In genomic region chr5:31361906-31362900, GRCh38 we compare ENCODE assay signal across 23 cellular contexts.
A peak's percentile ranks its signal among the peaks of the same experiment; 100 is the strongest.
DNase-seq lines count a peak whose midpoint lies in the region; ATAC-seq, FAIRE-seq and TF ChIP-seq lines count a peak whose summit lies in the region.
"Had no signal": no experiment of that assay in that cellular context is flagged by ENCODE, and none has a peak within 500 bp of the region (broad histone marks: within the 10 kb centered on the region; RNA-seq: fewer than 3 reads in every experiment).

No MANE protein-coding gene starts in this region.

- ATAC-seq in GM18870 (IDR thresholded peaks at IDR 0.05; ENCODE audit: unreplicated experiment), result no peak
- ATAC-seq: CD8-positive, alpha-beta T cell; naive thymus-derived CD4-positive, alpha-beta T cell; upper lobe of right lung had no signal

- peaks cover 1% of the 10 kb centered on the region for H3K9me3 Mint-ChIP-seq in astrocyte (ENCODE audit: unreplicated experiment)
- H3K9me3 Mint-ChIP-seq: CD8-positive, alpha-beta T cell had no signal

- H2AFZ ChIP-seq in astrocyte (ENCODE audit: low read depth, low read length), result peak overlapping the region; percentile 21

- FAIRE-seq in HTR-8/SVneo (lab: Jason Lieb, UNC) (peak; percentile 20), astrocyte (lab: Jason Lieb, UNC) (peak; percentile 17)
- FAIRE-seq: A204.1, frontal cortex had no signal

- no peaks in the 10 kb centered on the region for H3K36me3 Mint-ChIP-seq in astrocyte (ENCODE audit: low read depth, unreplicated experiment)
- H3K36me3 Mint-ChIP-seq: CD8-positive, alpha-beta T cell had no signal

- peaks cover 36% of the 10 kb centered on the region for H3K4me1 ChIP-seq in astrocyte (ENCODE audit: insufficient read depth, low read length)
- H3K4me1 ChIP-seq: prostate gland, SJSA1, upper lobe of right lung had no signal

- H3K9me3 ChIP-seq in astrocyte (ENCODE audit: insufficient read depth, low read depth, low read length), result no peaks in the 10 kb centered on the region
- H3K9me3 ChIP-seq: prostate gland, SJSA1, upper lobe of right lung had no signal

- TF ChIP-seq CTCF in AG04449 (IDR thresholded peaks at IDR 0.05; ENCODE audit: insufficient read depth, low read length, missing control alignments) (no peak), astrocyte (IDR thresholded peaks at IDR 0.05; ENCODE audit: insufficient read depth, low read depth, low read length) (no peak)

- H3K79me2 ChIP-seq in astrocyte (ENCODE audit: insufficient read depth, low read length), result no peaks in the 10 kb centered on the region

- no peaks in the 10 kb centered on the region for H4K20me1 ChIP-seq in astrocyte (ENCODE audit: insufficient read depth, low read length)

- H3K4me2 ChIP-seq in astrocyte (ENCODE audit: low read length), result peak overlapping the region; percentile 1

- H3K4me1 Mint-ChIP-seq in astrocyte (ENCODE audit: low read depth, unreplicated experiment), result peaks cover 10% of the 10 kb centered on the region
- H3K4me1 Mint-ChIP-seq: naive thymus-derived CD4-positive, alpha-beta T cell had no signal

- no peak overlapping the region for H3K4me3 Mint-ChIP-seq in astrocyte (ENCODE audit: unreplicated experiment)
- H3K4me3 Mint-ChIP-seq: activated naive CD4-positive, alpha-beta T cell treated with anti-CD3 and anti-CD28 coated beads for 36 hours; CD8-positive, alpha-beta T cell; naive thymus-derived CD4-positive, alpha-beta T cell had no signal

- H3K4me3 ChIP-seq in AG04449 (ENCODE audit: low read depth, low read length), result no peak overlapping the region
- no peak overlapping the region for H3K4me3 ChIP-seq in astrocyte (ENCODE audit: insufficient read depth, low read depth, low read length)
- H3K4me3 ChIP-seq: cardiac muscle cell, prostate gland, SJSA1, upper lobe of right lung had no signal

- peak overlapping the region; percentile 59 for H3K27ac ChIP-seq in astrocyte (ENCODE audit: low read depth, low read length)
- H3K27ac ChIP-seq: cardiac muscle cell, prostate gland, SJSA1, upper lobe of right lung had no signal

- H3K27me3 Mint-ChIP-seq in astrocyte (ENCODE audit: low read depth, unreplicated experiment), result no peaks in the 10 kb centered on the region

- H3K9ac ChIP-seq in astrocyte (ENCODE audit: low read length), result no peak overlapping the region

- CTCF ChIA-PET in AG04449 (lab: Yijun Ruan, JAX), result interaction anchor here (1.2 to 1.8 kb wide), 2 partner anchors 11 to 13 kb away, joined by 3 to 4 read pairs; no protein-coding TSS in a partner anchor

- POLR2A ChIA-PET in AG04449 (lab: Yijun Ruan, JAX), result no interaction called here

- no peaks in the 10 kb centered on the region for H3K36me3 ChIP-seq in astrocyte (ENCODE audit: insufficient read depth, low read length)
- H3K36me3 ChIP-seq: cardiac muscle cell, prostate gland, SJSA1, upper lobe of right lung had no signal

- DNase-seq in AG04449 (ENCODE audit: low read depth, low spot score) (peak; percentile 52), HTR-8/SVneo (ENCODE audit: insufficient read length, low spot score) (no peak), astrocyte (ENCODE audit: low read depth) (peak; percentile 59), glomerular visceral epithelial cell (ENCODE audit: extremely low spot score) (peak; percentile 24), amygdala (lab: John Stamatoyannopoulos, UW) (no peak), NCI-H2107 treated with DMSO at 0.1 percent for 48 hours (lab: John Stamatoyannopoulos, UW; ENCODE audit: unreplicated experiment) (no peak), SKM-1 (lab: John Stamatoyannopoulos, UW; ENCODE audit: unreplicated experiment) (no peak)
- DNase-seq: activated CD4-positive, alpha-beta T cell treated with anti-CD3 and anti-CD28 coated beads for 4 hours; activated naive CD4-positive, alpha-beta T cell treated with anti-CD3 and anti-CD28 coated beads for 36 hours; CD8-positive, alpha-beta T cell; effector memory CD4-positive, alpha-beta T cell; naive thymus-derived CD4-positive, alpha-beta T cell; NCI-H2081; NCI-H526; stimulated activated naive CD4-positive, alpha-beta T cell; T-helper 9 cell; upper lobe of right lung had no signal

- no peak overlapping the region for H3K27ac Mint-ChIP-seq in astrocyte (ENCODE audit: unreplicated experiment)
- H3K27ac Mint-ChIP-seq: activated naive CD4-positive, alpha-beta T cell treated with anti-CD3 and anti-CD28 coated beads for 36 hours; CD8-positive, alpha-beta T cell; naive thymus-derived CD4-positive, alpha-beta T cell had no signal

- H3K27me3 ChIP-seq in astrocyte (ENCODE audit: insufficient read depth, low read length), result no peaks in the 10 kb centered on the region
- H3K27me3 ChIP-seq: cardiac muscle cell, SJSA1, upper lobe of right lung had no signal

Comparison
In these comparisons a context has a peak if more than half of its experiments do, and no peak if none do; other contexts are left out.
1. DNase-seq: peak in AG04449 (single experiment), astrocyte (single experiment) and glomerular visceral epithelial cell (single experiment); none in HTR-8/SVneo (single experiment), amygdala (0 of 56), NCI-H2107 treated with DMSO at 0.1 percent for 48 hours (single experiment) and SKM-1 (single experiment).